1 cellular context compared by ENCODE assay signal in genomic region chr2:159211447-159212396, GRCh38.
TF ChIP-seq lines count a peak whose summit lies in the region.

No MANE protein-coding gene starts in this region.

TF ChIP-seq in IMR-90, 13 proteins besides CTCF, POLR2A, EP300 and RAD21:
- TF ChIP-seq MAFK (IDR thresholded peaks at IDR 0.05; ENCODE audit: low read depth, low read length) (no peak), ELK1 (IDR thresholded peaks at IDR 0.05; ENCODE audit: borderline replicate concordance, low read depth, low read length) (no peak), FOS (IDR thresholded peaks at IDR 0.05; ENCODE audit: low read depth, low read length) (no peak), CEBPB (IDR thresholded peaks at IDR 0.05; ENCODE audit: low read depth, low read length) (no peak), MAZ (IDR thresholded peaks at IDR 0.05; ENCODE audit: borderline replicate concordance, low read depth, low read length) (no peak), RCOR1 (IDR thresholded peaks at IDR 0.05; ENCODE audit: insufficient replicate concordance, low read length) (no peak), NFE2L2 (IDR thresholded peaks at IDR 0.05; ENCODE audit: low read depth, low read length) (no peak), CHD1 (IDR thresholded peaks at IDR 0.05; ENCODE audit: low read depth, low read length) (no peak), SMC3 (IDR thresholded peaks at IDR 0.05; ENCODE audit: low read depth, low read length) (no peak), USF2 (IDR thresholded peaks at IDR 0.05; ENCODE audit: low read depth, low read length) (no peak)
TF ChIP-seq in IMR-90: peak in this region for 0.
